8 cellular contexts compared by ENCODE assay signal in the genomic region with DNA sequence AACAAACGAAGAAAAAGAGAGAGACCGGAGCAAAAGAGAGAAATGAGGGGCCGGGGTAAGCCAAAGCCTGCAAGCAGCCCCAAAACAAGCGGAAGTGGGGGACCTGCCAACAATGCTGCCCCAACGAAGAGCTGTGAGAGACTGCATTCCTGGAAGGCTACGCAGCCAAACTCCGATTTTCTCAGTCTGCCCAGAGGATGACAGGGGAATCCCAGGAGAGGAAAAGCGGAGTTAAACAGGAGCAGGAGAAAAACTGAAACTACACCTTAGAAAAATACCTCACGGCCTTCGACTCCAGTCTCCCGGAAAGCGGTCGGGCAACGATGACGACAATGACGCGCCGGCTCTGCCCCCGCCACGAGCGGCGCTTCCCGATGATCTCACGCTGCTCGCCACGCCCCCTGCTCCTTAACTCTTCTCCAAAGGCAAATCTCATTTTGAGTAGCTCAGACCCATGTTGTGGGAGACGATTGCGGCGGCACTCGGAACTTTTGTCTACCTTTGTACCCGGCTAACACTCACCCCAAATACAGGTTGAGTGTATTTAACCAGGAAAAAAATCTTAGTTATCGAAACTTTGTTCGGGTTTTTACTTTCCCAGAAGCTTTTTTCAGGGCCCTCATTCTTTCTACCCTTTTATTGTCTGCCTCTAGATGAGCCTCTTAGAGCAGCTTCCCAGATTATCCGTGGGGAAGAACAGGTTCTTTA. TPM values are rescaled to one million over a fixed set of nuclear protein-coding genes. Genes with fewer than 3 reads are reported as not detected.
DNase-seq lines count a peak whose midpoint lies in the region; ATAC-seq and TF ChIP-seq lines count a peak whose summit lies in the region.

A gene with protein sequence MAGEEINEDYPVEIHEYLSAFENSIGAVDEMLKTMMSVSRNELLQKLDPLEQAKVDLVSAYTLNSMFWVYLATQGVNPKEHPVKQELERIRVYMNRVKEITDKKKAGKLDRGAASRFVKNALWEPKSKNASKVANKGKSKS (minus strand): TSS at position 325 of the 708 bp plus-strand sequence. CDS start 15,694 bp downstream, outside the sequence.

- peak; percentile 78 for TF ChIP-seq POLR2A in breast epithelium (IDR thresholded peaks at IDR 0.05)

- peak within 1 kb of the TSS; percentile 92 for H3K27ac ChIP-seq in A673 (ENCODE audit: low read depth, low read length, poor library complexity, severe bottlenecking)
- H3K27ac ChIP-seq in VCaP, result peak within 1 kb of the TSS; percentile 80
- H3K27ac ChIP-seq in breast epithelium, result peak within 1 kb of the TSS; percentile 75 to 94
- peak within 1 kb of the TSS; percentile 91 for H3K27ac ChIP-seq in iPS-20b (ENCODE audit: low read length)
- H3K27ac ChIP-seq in skin epidermis, result peak within 1 kb of the TSS; percentile 76 to 97 (median 93)

- H3K36me3 ChIP-seq in A673 (ENCODE audit: insufficient read depth, low read length, poor library complexity, severe bottlenecking) (no peaks in the 10 kb centered on the region), breast epithelium (no peaks in the 10 kb centered on the region), iPS-20b (ENCODE audit: insufficient read depth, low read depth, low read length) (no peaks in the 10 kb centered on the region)

- DNase-seq in A673 (ENCODE audit: low spot score) (peak; percentile 94), NCI-H2196 treated with DMSO at 0.1 percent for 48 hours (lab: John Stamatoyannopoulos, UW; ENCODE audit: unreplicated experiment) (peak; percentile 43), breast epithelium (ENCODE audit: low spot score in 2 of 2) (peak; percentile 91 to 95)

- intact Hi-C loops in A673 (cut with micrococcal nuclease; ENCODE audit: unreplicated experiment) (no loop called here), breast epithelium (cut with DNase I; ENCODE audit: low total_unique reads) (no loop called here)

- peak within 1 kb of the TSS; percentile 74 for H3K4me3 ChIP-seq in A673 (ENCODE audit: low read depth, low read length, poor library complexity, severe bottlenecking)
- peak within 1 kb of the TSS; percentile 70 to 86 (median 75) for H3K4me3 ChIP-seq in breast epithelium
- peak within 1 kb of the TSS; percentile 97 for H3K4me3 ChIP-seq in iPS-20b (ENCODE audit: low read length)
- peak within 1 kb of the TSS; percentile 64 to 97 (median 78) for H3K4me3 ChIP-seq in skin epidermis

- H3K27me3 ChIP-seq in A673 (replicated peaks; ENCODE audit: insufficient read depth, low read depth, low read length, poor library complexity) (no peaks in the 10 kb centered on the region), breast epithelium (no peaks in the 10 kb centered on the region), iPS-20b (ENCODE audit: insufficient read depth, low read length) (no peaks in the 10 kb centered on the region)

- CTCF ChIA-PET in A673 (lab: Charles Lee), result interaction anchor here (0.7 kb wide), 1 partner anchor 32 kb away, joined by 3 read pairs; no protein-coding TSS in a partner anchor

- TF ChIP-seq CTCF in A673 (conservative IDR thresholded peaks at IDR 0.05; ENCODE audit: low read depth, low read length) (no peak), VCaP (conservative IDR thresholded peaks at IDR 0.05) (no peak), breast epithelium (IDR thresholded peaks at IDR 0.05) (no peak)

- H3K9me3 ChIP-seq in A673 (ENCODE audit: low read depth, low read length, poor library complexity, severe bottlenecking), result no peaks in the 10 kb centered on the region
- H3K9me3 ChIP-seq in breast epithelium, result no peaks in the 10 kb centered on the region
- H3K9me3 ChIP-seq in iPS-20b (ENCODE audit: insufficient read depth, low read depth, low read length), result no peaks in the 10 kb centered on the region

- no TSS peak for BruUV-seq in A673 (replicated peaks; lab: Mats Ljungman, UMichigan)

- peak within 1 kb of the TSS; percentile 96 for H3K9ac ChIP-seq in iPS-20b (ENCODE audit: low read depth, low read length)

- POLR2A ChIA-PET in A673 (lab: Charles Lee; ENCODE audit: low non-redundant PET), result interaction anchor here (0.6 to 1.7 kb wide), 3 partner anchors 8 to 1032 kb away, joined by 3 read pairs; no protein-coding TSS in a partner anchor

- ATAC-seq in GM18868 (IDR thresholded peaks at IDR 0.05; ENCODE audit: unreplicated experiment), result peak; percentile 90
- peak; percentile 94 for ATAC-seq in HG03108 (IDR thresholded peaks at IDR 0.05; ENCODE audit: unreplicated experiment)

- H3K4me1 ChIP-seq in A673 (ENCODE audit: insufficient read depth, low read length, poor library complexity, severe bottlenecking), result no peaks in the 10 kb centered on the region
- no peaks in the 10 kb centered on the region for H3K4me1 ChIP-seq in breast epithelium
- H3K4me1 ChIP-seq in iPS-20b (ENCODE audit: insufficient read depth, low read length), result peaks cover 12% of the 10 kb centered on the region; the same call in 1 of the 2 replicates

RNA-seq across cellular contexts. Expression of the gene that starts here (rescaled TPM):
- 18.4 and 21.3 TPM in 2 replicates for total RNA-seq in A673 (2021)
- total RNA-seq in breast epithelium, result 10 to 100 TPM; 32.3 to 50.5 (median 49.8) TPM

Comparison
In these comparisons a context has a peak if more than half of its experiments do, and no peak if none do; other contexts are left out.
1. Peak in every context shown above with its lines: DNase-seq, ATAC-seq, H3K4me3 ChIP-seq and H3K27ac ChIP-seq.
2. DNase-seq: peak in every context shown above with its lines; median percentile 94 in A673; 93 in breast epithelium; 43 in NCI-H2196 treated with DMSO at 0.1 percent for 48 hours.